In genomic region chr3:71688121-71688520, GRCh38 we compare ENCODE assay signal across 19 cellular contexts. TPM values are rescaled to one million over a fixed set of nuclear protein-coding genes. Genes with fewer than 3 reads are reported as not detected.
DNase-seq lines count a peak whose midpoint lies in the region; ATAC-seq, FAIRE-seq and TF ChIP-seq lines count a peak whose summit lies in the region.
"Had no signal": no experiment of that assay in that cellular context is flagged by ENCODE, and none has a peak within 500 bp of the region (broad histone marks: within the 10 kb centered on the region; RNA-seq: fewer than 3 reads in every experiment).

No MANE protein-coding gene starts in this region.

- H2AFZ ChIP-seq in GM23338 (no peak overlapping the region), parathyroid adenoma (no peak overlapping the region)

- H3K9me3 ChIP-seq in colonic mucosa (no peaks in the 10 kb centered on the region), parathyroid adenoma (ENCODE audit: control insufficient read depth, low read length) (no peaks in the 10 kb centered on the region)
- H3K9me3 ChIP-seq: gastroesophageal sphincter, left lung, thoracic aorta had no signal

- TF ChIP-seq CTCF in GM23338 (conservative IDR thresholded peaks at IDR 0.05; ENCODE audit: low read depth in 2 of 2) (no peak), colonic mucosa (IDR thresholded peaks at IDR 0.05) (no peak), parathyroid adenoma (IDR thresholded peaks at IDR 0.05) (no peak), D721Med (IDR thresholded peaks at IDR 0.05; ENCODE audit: insufficient read depth, missing control alignments) (no peak)

- no peak for DNase-seq in GM23338 (ENCODE audit: low spot score)
- DNase-seq in RCC 7860 (ENCODE audit: low spot score), result no peak
- no peak for DNase-seq in colonic mucosa
- no peak for DNase-seq in D721Med (ENCODE audit: insufficient read length, low spot score)
- DNase-seq: activated CD4-positive, alpha-beta T cell treated with anti-CD3 and anti-CD28 coated beads, Interleukin-2, amount 50 U/mL, for 4 hours; DMS79 treated with DMSO at 0.1 percent for 48 hours; left lung; NCI-H524; nucleus accumbens; SHP77; T-helper 1 cell had no signal

- H3K9me3 Mint-ChIP-seq in GM23338, result no peaks in the 10 kb centered on the region
- H3K9me3 Mint-ChIP-seq: activated T-helper 1 cell treated with anti-CD3 and anti-CD28 coated beads, Interleukin-12 subunit alpha, Interleukin-12 subunit beta, Interleukin-2, Interleukin-4 antibody, amounts not matched to agents 30 ng/mL and 10 ng/mL and 1 ng/mL, durations not matched to agents 14 hours and 24 hours and 36 hours had no signal

- peak; percentile 24 for FAIRE-seq in RCC 7860 (lab: Jason Lieb, UNC)
- FAIRE-seq in D721Med (lab: Jason Lieb, UNC), result no peak

- no peak overlapping the region for H3K27ac Mint-ChIP-seq in GM23338
- H3K27ac Mint-ChIP-seq: activated naive CD8-positive, alpha-beta T cell; activated T-helper 1 cell treated with anti-CD3 and anti-CD28 coated beads, Interleukin-12 subunit alpha, Interleukin-12 subunit beta, Interleukin-2, Interleukin-4 antibody, amounts not matched to agents 30 ng/mL and 10 ng/mL and 1 ng/mL, durations not matched to agents 14 hours and 24 hours and 36 hours; brain had no signal

- H3K4me3 ChIP-seq in GM23338, result no peak overlapping the region
- no peak overlapping the region for H3K4me3 ChIP-seq in colonic mucosa
- H3K4me3 ChIP-seq in parathyroid adenoma (ENCODE audit: low read depth, low read length), result no peak overlapping the region
- H3K4me3 ChIP-seq: gastroesophageal sphincter, left lung, thoracic aorta had no signal

- H4K20me1 ChIP-seq in GM23338 (replicated peaks; ENCODE audit: insufficient read depth), result no peaks in the 10 kb centered on the region

- no peaks in the 10 kb centered on the region for H3F3A ChIP-seq in GM23338 (replicated peaks; ENCODE audit: low read depth)

- H3K4me3 Mint-ChIP-seq in GM23338, result no peak overlapping the region
- H3K4me3 Mint-ChIP-seq: activated naive CD8-positive, alpha-beta T cell; activated T-helper 1 cell treated with anti-CD3 and anti-CD28 coated beads, Interleukin-12 subunit alpha, Interleukin-12 subunit beta, Interleukin-2, Interleukin-4 antibody, amounts not matched to agents 30 ng/mL and 10 ng/mL and 1 ng/mL, durations not matched to agents 14 hours and 24 hours and 36 hours; brain had no signal

- H3K36me3 Mint-ChIP-seq in GM23338 (ENCODE audit: low read depth), result peaks cover 6% of the 10 kb centered on the region; the same call in 2 of the 3 replicates

- H3K9ac ChIP-seq in colonic mucosa (ENCODE audit: low read depth in 2 of 2, low read length in 2 of 2), result peak overlapping the region in 1 of 2 donors; percentile 19
- H3K9ac ChIP-seq in parathyroid adenoma, result no peak overlapping the region

- H3K4me1 Mint-ChIP-seq in GM23338, result peaks cover 60% of the 10 kb centered on the region

- H3K79me2 ChIP-seq in GM23338 (replicated peaks; ENCODE audit: insufficient read depth) (no peaks in the 10 kb centered on the region), parathyroid adenoma (no peaks in the 10 kb centered on the region)

- intact Hi-C loops in colonic mucosa (cut with DNase I), result no loop called here

- H3K27me3 Mint-ChIP-seq in GM23338 (ENCODE audit: insufficient read depth, low read depth, poor library complexity), result no peaks in the 10 kb centered on the region
- H3K27me3 Mint-ChIP-seq: activated naive CD8-positive, alpha-beta T cell; brain had no signal

- H3K27me3 ChIP-seq in GM23338 (ENCODE audit: insufficient read depth) (no peaks in the 10 kb centered on the region), colonic mucosa (no peaks in the 10 kb centered on the region), parathyroid adenoma (ENCODE audit: control insufficient read depth, insufficient read depth, low read length) (no peaks in the 10 kb centered on the region)
- H3K27me3 ChIP-seq: gastroesophageal sphincter, left lung had no signal

- ATAC-seq in GM23338 (no peak), GM21390 (IDR thresholded peaks at IDR 0.05; ENCODE audit: unreplicated experiment) (no peak), GM21528 (IDR thresholded peaks at IDR 0.05; ENCODE audit: low FRiP score, unreplicated experiment) (no peak)
- ATAC-seq: gastroesophageal sphincter, left lung had no signal

- no peaks in the 10 kb centered on the region for H3K36me3 ChIP-seq in GM23338 (ENCODE audit: insufficient read depth)
- H3K36me3 ChIP-seq in colonic mucosa, result no peaks in the 10 kb centered on the region
- no peaks in the 10 kb centered on the region for H3K36me3 ChIP-seq in parathyroid adenoma (ENCODE audit: control insufficient read depth, insufficient read depth, low read length)
- H3K36me3 ChIP-seq: gastroesophageal sphincter, thoracic aorta had no signal

- H3K4me2 ChIP-seq in GM23338 (0 out of 2 replicates have a peak overlapping the region, but pooled peaks have one; percentile 66), parathyroid adenoma (ENCODE audit: low read length) (peak overlapping the region; percentile 56)

- no peak overlapping the region for H3K27ac ChIP-seq in GM23338 (ENCODE audit: low read depth)
- peak overlapping the region; percentile 78 for H3K27ac ChIP-seq in colonic mucosa
- peak overlapping the region; percentile 70 for H3K27ac ChIP-seq in parathyroid adenoma
- H3K27ac ChIP-seq: gastroesophageal sphincter, left lung, thoracic aorta had no signal

- H3K4me1 ChIP-seq in GM23338 (ENCODE audit: insufficient read depth) (peaks cover 55% of the 10 kb centered on the region), colonic mucosa (peaks cover 6% of the 10 kb centered on the region), parathyroid adenoma (peaks cover 31% of the 10 kb centered on the region)

- no peaks in the 10 kb centered on the region for H3K9me2 ChIP-seq in GM23338 (ENCODE audit: insufficient read depth)

TF ChIP-seq in GM23338, 12 proteins besides CTCF, POLR2A, EP300 and RAD21 (continues in another document):
- TF ChIP-seq REST (IDR thresholded peaks at IDR 0.05; ENCODE audit: unreplicated experiment), result no peak
- no peak for TF ChIP-seq STAT1 (IDR thresholded peaks at IDR 0.05; ENCODE audit: unreplicated experiment)
- TF ChIP-seq CREB1 (CRISPR knock-in tag; IDR thresholded peaks at IDR 0.05; ENCODE audit: low read depth), result no peak
- TF ChIP-seq NANOG (IDR thresholded peaks at IDR 0.05; ENCODE audit: borderline replicate concordance), result no peak
- TF ChIP-seq EZH2phosphoT487 (IDR thresholded peaks at IDR 0.05; ENCODE audit: unreplicated experiment), result no peak

RNA-seq across cellular contexts. Expression of gene EIF4E3, which starts 37.1 kb away (rescaled TPM):
- 9.7 and 14.4 TPM in 2 replicates for total RNA-seq in GM23338 (2014; rRNA removed; shearing (Covaris generic))
- 5.8 and 6.0 TPM in 2 replicates for polyA plus RNA-seq in GM23338 (2016; fragmentation: Nextera tagmentation; extraction: Ambion mirVana)
- total RNA-seq in colonic mucosa, result 10 to 100 TPM; 14.5 to 44.2 TPM
